In genomic region chr6:37856285-37856684, GRCh38 we compare ENCODE assay signal across 1 cellular context.
TF ChIP-seq lines count a peak whose summit lies in the region.

No MANE protein-coding gene starts in this region.

TF ChIP-seq in SK-N-SH treated with all-trans-retinoic acid at 6 μM for 48 hours, 23 proteins besides CTCF, POLR2A, EP300 and RAD21:
- TF ChIP-seq SNAI2 (CRISPR knock-in tag; IDR thresholded peaks at IDR 0.05) (no peak), TSHZ2 (CRISPR knock-in tag; IDR thresholded peaks at IDR 0.05) (no peak), RARB (CRISPR knock-in tag; IDR thresholded peaks at IDR 0.05) (no peak), ZFP3 (CRISPR knock-in tag; IDR thresholded peaks at IDR 0.05) (no peak), POU6F1 (CRISPR knock-in tag; IDR thresholded peaks at IDR 0.05; ENCODE audit: borderline replicate concordance, low read depth) (no peak), BACH2 (CRISPR knock-in tag; IDR thresholded peaks at IDR 0.05; ENCODE audit: borderline replicate concordance) (no peak), ISL1 (CRISPR knock-in tag; IDR thresholded peaks at IDR 0.05) (no peak), TCF4 (CRISPR knock-in tag; IDR thresholded peaks at IDR 0.05; ENCODE audit: borderline replicate concordance) (no peak), PPARA (CRISPR knock-in tag; IDR thresholded peaks at IDR 0.05; ENCODE audit: borderline replicate concordance) (no peak), OSR1 (CRISPR knock-in tag; IDR thresholded peaks at IDR 0.05) (no peak)
TF ChIP-seq in SK-N-SH treated with all-trans-retinoic acid at 6 μM for 48 hours: peak in this region for 0.
